19 cellular contexts compared by ENCODE assay signal in genomic region chr15:94397377-94397776, GRCh38.
"Had no signal": no experiment of that assay in that cellular context is flagged by ENCODE, and none has a peak within 500 bp of the region (broad histone marks: within the 10 kb centered on the region; RNA-seq: fewer than 3 reads in every experiment).

No MANE protein-coding gene starts in this region.

- H3K9me3 ChIP-seq: colonic mucosa, esophagus squamous epithelium, pancreas, tibial artery, uterus had no signal

- H3K36me3 ChIP-seq: brain microvascular endothelial cell, colonic mucosa, tibial artery, uterus had no signal

- H3K27me3 Mint-ChIP-seq: activated CD4-positive, alpha-beta T cell treated with anti-CD3 and anti-CD28 coated beads for 36 hours; activated naive CD8-positive, alpha-beta T cell treated with anti-CD3 and anti-CD28 coated beads for 36 hours; activated T-helper 17 cell treated with anti-CD3 and anti-CD28 coated beads, Interleukin-2, amount 50 U/mL, for 72 hours; central memory CD8-positive, alpha-beta T cell; stimulated activated naive B cell treated with anti-CD40 and anti-IgM and Interleukin-4, amounts not matched to agents 10 μg/mL and 1 μg/mL and 100 μg/mL, for 72 hours had no signal

- H3K4me3 Mint-ChIP-seq: activated CD4-positive, alpha-beta T cell treated with anti-CD3 and anti-CD28 coated beads for 36 hours; activated naive CD8-positive, alpha-beta T cell treated with anti-CD3 and anti-CD28 coated beads for 36 hours; activated T-helper 17 cell treated with anti-CD3 and anti-CD28 coated beads, Interleukin-2, amount 50 U/mL, for 72 hours; central memory CD8-positive, alpha-beta T cell; stimulated activated naive B cell treated with anti-CD40 and anti-IgM and Interleukin-4, amounts not matched to agents 10 μg/mL and 1 μg/mL and 100 μg/mL, for 72 hours had no signal

- DNase-seq: activated CD4-positive, alpha-beta T cell treated with anti-CD3 and anti-CD28 coated beads for 36 hours; activated CD4-positive, alpha-beta T cell treated with anti-CD3 and anti-CD28 coated beads, Interleukin-2, amount 50 U/mL, for 48 hours; activated naive CD4-positive, alpha-beta T cell; activated naive CD8-positive, alpha-beta T cell treated with anti-CD3 and anti-CD28 coated beads for 36 hours; activated T-cell treated with anti-CD3 and anti-CD28 coated beads for 4 hours; amygdala; brain microvascular endothelial cell; colonic mucosa; esophagus squamous epithelium; foreskin fibroblast; hypothalamus; pancreas; stimulated activated naive B cell treated with anti-CD40 and anti-IgM and Interleukin-4, amounts not matched to agents 10 μg/mL and 1 μg/mL and 100 μg/mL, for 72 hours; SW 1271; T-helper 2 cell; tibial artery had no signal

- H3K27ac Mint-ChIP-seq: activated CD4-positive, alpha-beta T cell treated with anti-CD3 and anti-CD28 coated beads for 36 hours; activated naive CD8-positive, alpha-beta T cell treated with anti-CD3 and anti-CD28 coated beads for 36 hours; activated T-helper 17 cell treated with anti-CD3 and anti-CD28 coated beads, Interleukin-2, amount 50 U/mL, for 72 hours; stimulated activated naive B cell treated with anti-CD40 and anti-IgM and Interleukin-4, amounts not matched to agents 10 μg/mL and 1 μg/mL and 100 μg/mL, for 72 hours had no signal

- H3K4me1 Mint-ChIP-seq: activated CD4-positive, alpha-beta T cell treated with anti-CD3 and anti-CD28 coated beads for 36 hours; activated naive CD8-positive, alpha-beta T cell treated with anti-CD3 and anti-CD28 coated beads for 36 hours; activated T-helper 17 cell treated with anti-CD3 and anti-CD28 coated beads, Interleukin-2, amount 50 U/mL, for 72 hours; central memory CD8-positive, alpha-beta T cell had no signal

- H3K27me3 ChIP-seq: brain microvascular endothelial cell, colonic mucosa, esophagus squamous epithelium, pancreas, tibial artery, uterus had no signal

- H3K4me1 ChIP-seq: colonic mucosa, esophagus squamous epithelium, pancreas, tibial artery, uterus had no signal

- H3K27ac ChIP-seq: brain microvascular endothelial cell, colonic mucosa, esophagus squamous epithelium, pancreas, tibial artery, uterus had no signal

- H3K9me3 Mint-ChIP-seq: activated naive CD8-positive, alpha-beta T cell treated with anti-CD3 and anti-CD28 coated beads for 36 hours; activated T-helper 17 cell treated with anti-CD3 and anti-CD28 coated beads, Interleukin-2, amount 50 U/mL, for 72 hours; central memory CD8-positive, alpha-beta T cell; stimulated activated naive B cell treated with anti-CD40 and anti-IgM and Interleukin-4, amounts not matched to agents 10 μg/mL and 1 μg/mL and 100 μg/mL, for 72 hours had no signal

- H3K4me3 ChIP-seq: colonic mucosa, esophagus squamous epithelium, pancreas, tibial artery, uterus had no signal
